Comparison of ENCODE assay signal across 27 cellular contexts in genomic region chr2:212882626-212883025, GRCh38.
DNase-seq lines count a peak whose midpoint lies in the region; ATAC-seq and FAIRE-seq lines count a peak whose summit lies in the region.
"Had no signal": no experiment of that assay in that cellular context is flagged by ENCODE, and none has a peak within 500 bp of the region (broad histone marks: within the 10 kb centered on the region; RNA-seq: fewer than 3 reads in every experiment).

No MANE protein-coding gene starts in this region.

- peak; percentile 35 for FAIRE-seq in GM18507 (lab: Jason Lieb, UNC)
- FAIRE-seq: endometrium, GM12892 had no signal

- ATAC-seq in GM18909 (IDR thresholded peaks at IDR 0.05; ENCODE audit: poor library complexity, unreplicated experiment) (peak; percentile 45), HG03175 (IDR thresholded peaks at IDR 0.05; ENCODE audit: unreplicated experiment) (peak; percentile 62), left colon (peak; percentile 70)
- ATAC-seq: left cardiac atrium; PC-3; stimulated activated naive CD8-positive, alpha-beta T cell treated with anti-CD3 and anti-CD28 coated beads, Interleukin-15, Interleukin-2, amounts not matched to agents 100 U/mL and 50 U/mL, for 24 hours had no signal

- DNase-seq in GM18507 (ENCODE audit: extremely low spot score, insufficient read length, low read depth) (no peak), left colon (no peak), caudate nucleus (lab: John Stamatoyannopoulos, UW) (no peak), D341Med (ENCODE audit: low spot score) (no peak)
- DNase-seq in stimulated activated naive CD4-positive, alpha-beta T cell (lab: John Stamatoyannopoulos, UW), result no peak
- DNase-seq: activated B cell treated with CpG ODN at 0.5 μM for 24 hours; activated T-cell treated with anti-CD3 and anti-CD28 coated beads, Interleukin-2, amount 50 U/mL, for 24 hours; CD4-positive, alpha-beta T cell; Karpas-422; left cardiac atrium; mesenchymal stem cell; naive B cell; NCI-H1048; NCI-H2029; NCI-H345; NCI-H774; PC-3; SHP77; spleen; stimulated activated CD4-positive, alpha-beta T cell treated with anti-CD3 and anti-CD28 coated beads, Interleukin-4, amount 100 ng/mL, for 1 hour; stimulated activated naive CD8-positive, alpha-beta T cell treated with anti-CD3 and anti-CD28 coated beads, Interleukin-15, Interleukin-2, amounts not matched to agents 100 U/mL and 50 U/mL, for 24 hours had no signal

- no peak overlapping the region for H3K27ac ChIP-seq in caudate nucleus (ENCODE audit: low read depth, low read length)
- H3K27ac ChIP-seq: cardiac muscle cell, spleen, tibial nerve had no signal

- intact Hi-C loops in left colon (cut with DNase I, micrococcal nuclease), result no loop called here
